Comparison of ENCODE assay signal across 28 cellular contexts in genomic region chr10:33539137-33539536, GRCh38.
A peak's percentile ranks its signal among the peaks of the same experiment; 100 is the strongest.
DNase-seq lines count a peak whose midpoint lies in the region; ATAC-seq, FAIRE-seq and TF ChIP-seq lines count a peak whose summit lies in the region.
"Had no signal": no experiment of that assay in that cellular context is flagged by ENCODE, and none has a peak within 500 bp of the region (broad histone marks: within the 10 kb centered on the region; RNA-seq: fewer than 3 reads in every experiment).

No MANE protein-coding gene starts in this region.

- H2AFZ ChIP-seq in H1 (ENCODE audit: low read length) (no peak overlapping the region), neural progenitor cell (replicated peaks) (peak overlapping the region; percentile 45)

- POLR2A ChIA-PET in H1 (lab: Charles Lee; ENCODE audit: partially characterized antibody) = no interaction called here

- no peak for FAIRE-seq in H1 (lab: Jason Lieb, UNC)
- FAIRE-seq: GM12878, GM12892, GM18507, GM19239 had no signal

- H2BK120ac ChIP-seq in H1 (replicated peaks; ENCODE audit: low read depth, low read length) = no peak overlapping the region

- no peaks in the 10 kb centered on the region; the same call in 1 of the 2 replicates for H3K23me2 ChIP-seq in H1 (ENCODE audit: low read depth, low read length)

- H3K4me2 ChIP-seq in H1 (ENCODE audit: insufficient read depth in 1 of 2, low read depth in 2 of 2, low read length in 2 of 2) = no peak overlapping the region
- no peak overlapping the region for H3K4me2 ChIP-seq in neural progenitor cell
- H3K4me2 ChIP-seq: BLaER1 had no signal

- H2BK5ac ChIP-seq in H1 (ENCODE audit: low read depth, low read length) = no peak overlapping the region

- no peak overlapping the region for H3K18ac ChIP-seq in H1 (ENCODE audit: extremely low read depth, low read length)

- H3K9ac ChIP-seq in H1 (replicated peaks in 1 of 4; ENCODE audit: extremely low read depth in 1 of 4, low read depth in 3 of 4, low read length in 3 of 4) = no peak overlapping the region
- no peak overlapping the region for H3K9ac ChIP-seq in neural progenitor cell
- H3K9ac ChIP-seq: BLaER1 had no signal

- H3K4ac ChIP-seq in H1 (replicated peaks; ENCODE audit: insufficient read length, low read depth, low read length) = no peak overlapping the region

- no peak overlapping the region for H3K14ac ChIP-seq in H1 (ENCODE audit: insufficient read length)

- H3K27ac Mint-ChIP-seq in neural progenitor cell (no peak overlapping the region), glutamatergic neuron (ENCODE audit: unreplicated experiment) (no peak overlapping the region)
- H3K27ac Mint-ChIP-seq: CD14-positive monocyte; CD4-positive, alpha-beta memory T cell; CD4-positive, CD25-positive, alpha-beta regulatory T cell; CD8-positive, alpha-beta memory T cell had no signal

- no peaks in the 10 kb centered on the region for H3K9me3 ChIP-seq in H1 (ENCODE audit: insufficient read depth in 2 of 2, low read depth in 1 of 2, low read length in 1 of 2)
- H3K9me3 ChIP-seq in neural progenitor cell (ENCODE audit: low read depth) = no peaks in the 10 kb centered on the region
- H3K9me3 ChIP-seq: BE2C had no signal

- DNase-seq in RPMI7951 (ENCODE audit: low read depth) (peak; percentile 35), H1 (ENCODE audit: low read depth in 1 of 2, low spot score in 2 of 2) (no peak), islet precursor cell (peak; percentile 46), neural progenitor cell (ENCODE audit: low spot score) (peak; percentile 10), 8988T (no peak), glutamatergic neuron (no peak), HPDE6-E6E7 (ENCODE audit: extremely low spot score) (no peak)
- DNase-seq: ACHN; BE2C; C1 segment of cervical spinal cord; CD4-positive, alpha-beta memory T cell; CD4-positive, CD25-positive, alpha-beta regulatory T cell; CD8-positive, alpha-beta memory T cell; COR-L47; DMS 273 treated with DMSO at 0.1 percent for 48 hours; DMS153; DMS53; DMS79; DND-41; EL; GDM1 had no signal

- H2BK12ac ChIP-seq in H1 (ENCODE audit: low read depth, low read length) = no peak overlapping the region

- H3F3A ChIP-seq in neural progenitor cell (ENCODE audit: low read depth) = no peaks in the 10 kb centered on the region

- H3K4me3 ChIP-seq in H1 (ENCODE audit: extremely low read depth in 1 of 4, insufficient read depth in 2 of 4, low read depth in 3 of 4, low read length in 4 of 4) (no peak overlapping the region), neural progenitor cell (no peak overlapping the region)
- H3K4me3 ChIP-seq: BLaER1, GM12878 had no signal

- H3K36me3 ChIP-seq in H1 (ENCODE audit: control insufficient read depth in 2 of 4, insufficient read depth in 4 of 4, low read length in 3 of 4) (no peaks in the 10 kb centered on the region), neural progenitor cell (no peaks in the 10 kb centered on the region)
- H3K36me3 ChIP-seq: BE2C, BLaER1 had no signal

- H3K79me1 ChIP-seq in H1 (ENCODE audit: low read depth, low read length) = no peaks in the 10 kb centered on the region

- CTCF ChIA-PET in H1 (lab: Charles Lee; ENCODE audit: partially characterized antibody) = no interaction called here

- H4K91ac ChIP-seq in H1 (replicated peaks; ENCODE audit: insufficient read length, low read length) = no peak overlapping the region

- H3K36me3 Mint-ChIP-seq in neural progenitor cell (no peaks in the 10 kb centered on the region), glutamatergic neuron (ENCODE audit: unreplicated experiment) (peaks cover 15% of the 10 kb centered on the region)
- H3K36me3 Mint-ChIP-seq: CD14-positive monocyte; CD4-positive, alpha-beta memory T cell; CD4-positive, CD25-positive, alpha-beta regulatory T cell; CD8-positive, alpha-beta memory T cell had no signal

- no peak overlapping the region for H2BK15ac ChIP-seq in H1 (ENCODE audit: low read length)

- H3K27me3 Mint-ChIP-seq in neural progenitor cell (ENCODE audit: insufficient read depth, low read depth) (no peaks in the 10 kb centered on the region), glutamatergic neuron (ENCODE audit: unreplicated experiment) (peaks cover 2% of the 10 kb centered on the region)

- H3K27ac ChIP-seq in H1 (ENCODE audit: low read depth, low read length) (no peak overlapping the region), neural progenitor cell (no peak overlapping the region)
- H3K27ac ChIP-seq: BLaER1 had no signal

- no peak overlapping the region for H4K8ac ChIP-seq in H1 (ENCODE audit: extremely low read depth, insufficient read depth, low read length)

- TF ChIP-seq RAD21 in H1 (IDR thresholded peaks at IDR 0.05 in 1 of 2, conservative IDR thresholded peaks at IDR 0.05 in 1 of 2; ENCODE audit: low read depth in 2 of 2, low read length in 2 of 2) = no peak

- no peak overlapping the region for H3K23ac ChIP-seq in H1 (ENCODE audit: insufficient read length)

- no peaks in the 10 kb centered on the region for H4K20me1 ChIP-seq in H1 (replicated peaks in 1 of 2; ENCODE audit: control insufficient read depth in 1 of 2, insufficient read depth in 2 of 2, low read length in 2 of 2)
- no peaks in the 10 kb centered on the region for H4K20me1 ChIP-seq in neural progenitor cell (ENCODE audit: low read depth)
- H4K20me1 ChIP-seq: BLaER1 had no signal

- no peak overlapping the region for H2BK20ac ChIP-seq in H1 (ENCODE audit: low read length)

- H3K4me1 ChIP-seq in H1 (replicated peaks in 1 of 4; ENCODE audit: control insufficient read depth in 3 of 4, insufficient read depth in 4 of 4, low read length in 3 of 4) (peaks cover 0 to 8% (median 5%) of the 10 kb centered on the region in 4 experiments; a peak in 5 of 7 replicates), neural progenitor cell (no peaks in the 10 kb centered on the region)
- H3K4me1 ChIP-seq: BLaER1 had no signal

- no peaks in the 10 kb centered on the region for H3K79me2 ChIP-seq in H1 (ENCODE audit: control insufficient read depth in 1 of 2, insufficient read depth in 2 of 2, low read length in 2 of 2)
- H3K79me2 ChIP-seq in neural progenitor cell (ENCODE audit: low read depth) = no peaks in the 10 kb centered on the region

- no peak for TF ChIP-seq POLR2A in H1 (IDR thresholded peaks at IDR 0.05; ENCODE audit: control extremely low read depth in 1 of 2, low read depth in 2 of 2, low read length in 2 of 2)

- H2AK5ac ChIP-seq in H1 (ENCODE audit: low read depth, low read length) = no peak overlapping the region

- WGBS in H1 (ENCODE audit: extremely low coverage in 1 of 2, insufficient coverage in 1 of 2, insufficient read length in 1 of 2, insufficient replicate concordance in 2 of 2, low coverage in 1 of 2, low lambda C conversion rate in 2 of 2, missing lambda C conversion rate in 1 of 2), 2 experiments = 65% methylated on average over 4 of the region's 4 CpGs; no CpG with 5 or more reads in 1 of the 2 experiments

- peaks cover 12% of the 10 kb centered on the region for H3K9me3 Mint-ChIP-seq in neural progenitor cell
- H3K9me3 Mint-ChIP-seq in glutamatergic neuron (ENCODE audit: unreplicated experiment) = peaks cover 2% of the 10 kb centered on the region

- no peak overlapping the region for H3K4me3 Mint-ChIP-seq in neural progenitor cell
- no peak overlapping the region for H3K4me3 Mint-ChIP-seq in glutamatergic neuron (ENCODE audit: unreplicated experiment)
- H3K4me3 Mint-ChIP-seq: CD14-positive monocyte; CD4-positive, alpha-beta memory T cell; CD4-positive, CD25-positive, alpha-beta regulatory T cell; CD8-positive, alpha-beta memory T cell had no signal

- TF ChIP-seq CTCF in H1 (IDR thresholded peaks at IDR 0.05; ENCODE audit: control extremely low read depth in 1 of 3, insufficient read depth in 1 of 3, low read depth in 1 of 3, low read length in 3 of 3) (no peak), neural progenitor cell (IDR thresholded peaks at IDR 0.05) (no peak), glutamatergic neuron (IDR thresholded peaks at IDR 0.05; ENCODE audit: partially characterized antibody, unreplicated experiment) (no peak)

- no peak overlapping the region for H4K5ac ChIP-seq in H1 (ENCODE audit: insufficient read length, low read depth, low read length)

- no peak for ATAC-seq in GM18909 (IDR thresholded peaks at IDR 0.05; ENCODE audit: poor library complexity, unreplicated experiment)
- ATAC-seq: GM12878 had no signal

- H3K56ac ChIP-seq in H1 (replicated peaks; ENCODE audit: insufficient read length, low read depth, low read length) = no peak overlapping the region

- no peak for TF ChIP-seq EP300 in H1 (IDR thresholded peaks at IDR 0.05; ENCODE audit: borderline replicate concordance in 1 of 2, low read depth in 2 of 2, low read length in 2 of 2)

- H3K27me3 ChIP-seq in H1 (replicated peaks in 1 of 4; ENCODE audit: control insufficient read depth in 3 of 4, extremely low read depth in 1 of 4, insufficient read depth in 3 of 4, low read length in 3 of 4) = no peaks in the 10 kb centered on the region; a peak in 1 of 7 replicates
- no peaks in the 10 kb centered on the region for H3K27me3 ChIP-seq in neural progenitor cell
- H3K27me3 ChIP-seq: BE2C, BLaER1 had no signal

- H3K4me1 Mint-ChIP-seq in neural progenitor cell (peaks cover 5% of the 10 kb centered on the region), glutamatergic neuron (ENCODE audit: low read depth, unreplicated experiment) (no peaks in the 10 kb centered on the region)
- H3K4me1 Mint-ChIP-seq: CD14-positive monocyte; CD4-positive, alpha-beta memory T cell; CD4-positive, CD25-positive, alpha-beta regulatory T cell; CD8-positive, alpha-beta memory T cell had no signal

TF ChIP-seq in H1, 55 proteins besides CTCF, POLR2A, EP300 and RAD21:
- TF ChIP-seq ASH2L (IDR thresholded peaks at IDR 0.05; ENCODE audit: low read length) = no peak
- 0 out of 2 replicates have a peak, but pooled peaks have one; percentile 34 for TF ChIP-seq TEAD4 (IDR thresholded peaks at IDR 0.05; ENCODE audit: low read depth, low read length)

Comparison
In these comparisons a context has a peak if more than half of its experiments do, and no peak if none do; other contexts are left out.
1. DNase-seq: peak in RPMI7951 (single experiment), islet precursor cell (single experiment) and neural progenitor cell (single experiment); none in H1 (0 of 2), 8988T (single experiment), glutamatergic neuron (single experiment) and HPDE6-E6E7 (single experiment).